In the genomic region with DNA sequence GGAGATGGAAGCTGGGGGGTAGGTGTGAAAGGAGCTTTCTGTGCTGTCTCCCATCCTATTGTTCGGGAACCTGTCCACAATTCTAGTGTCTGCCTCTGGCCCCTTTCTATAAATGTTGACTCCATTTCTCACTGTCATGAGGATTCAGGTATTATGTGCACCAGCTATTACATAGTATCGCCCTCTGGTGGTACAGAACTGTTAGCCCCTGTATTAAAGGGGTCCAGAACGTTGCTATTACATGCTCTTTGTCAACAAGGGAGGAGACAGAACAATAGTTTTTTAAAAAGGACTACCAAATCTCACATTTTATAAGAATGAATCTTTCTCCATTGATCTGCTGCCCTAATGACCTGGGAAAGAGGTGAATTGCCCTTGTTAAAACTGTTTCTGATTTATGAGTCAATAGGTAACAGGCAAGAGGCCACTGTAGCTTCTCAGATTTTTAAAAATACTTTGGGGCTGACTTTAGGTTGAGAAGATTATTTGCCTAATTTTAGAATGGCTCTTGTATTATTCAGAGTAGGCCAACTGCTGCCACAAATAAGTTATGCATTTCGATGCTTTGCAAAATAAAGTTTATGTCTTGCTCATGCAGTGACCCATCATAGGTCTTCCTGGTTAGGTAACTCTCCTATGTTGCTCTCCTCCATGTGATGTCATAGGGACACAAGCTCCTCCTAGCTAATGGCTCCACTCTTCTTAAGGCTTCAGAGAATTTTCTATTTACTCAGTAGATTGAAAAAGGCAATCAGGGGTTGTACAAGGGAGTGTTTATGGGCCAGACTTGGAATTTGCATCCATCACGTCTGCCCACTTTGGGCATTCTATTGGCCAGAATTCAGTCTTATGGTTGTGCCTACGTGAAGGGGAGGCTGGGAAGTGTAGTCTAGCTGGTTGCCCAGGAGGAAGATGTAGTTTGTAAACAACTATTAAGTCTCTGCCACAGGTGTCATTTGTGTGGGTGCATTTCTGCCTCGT, we compare ENCODE assay signal across 8 cellular contexts. TPM values are rescaled to one million over a fixed set of nuclear protein-coding genes. Genes with fewer than 3 reads are reported as not detected.
DNase-seq lines count a peak whose midpoint lies in the region; ATAC-seq, FAIRE-seq and TF ChIP-seq lines count a peak whose summit lies in the region.

No MANE protein-coding gene starts in this region.

- dilution Hi-C loops in endothelial cell of umbilical vein (cut with MboI; ENCODE audit: extremely low pct_ligation_motif_present, low sequenced_read_pairs): no loop called here

- no peaks in the 10 kb centered on the region for H3K36me3 ChIP-seq in KMS-11 (ENCODE audit: insufficient read depth)
- no peaks in the 10 kb centered on the region for H3K36me3 ChIP-seq in endothelial cell of umbilical vein (ENCODE audit: control insufficient read depth in 2 of 2, extremely low read depth in 1 of 2, insufficient read depth in 2 of 2, low read length in 2 of 2)

- peak; percentile 86 to 87 for ATAC-seq in activated T-cell treated with anti-CD3 and anti-CD28 coated beads, Interleukin-2, amount 50 U/mL, for 4 hours
- ATAC-seq in GM21576 (IDR thresholded peaks at IDR 0.05; ENCODE audit: unreplicated experiment): peak; percentile 87

- no peaks in the 10 kb centered on the region for H3K36me3 Mint-ChIP-seq in activated T-cell treated with anti-CD3 and anti-CD28 coated beads, Interleukin-2, amount 50 U/mL, for 4 hours (ENCODE audit: insufficient read depth)
- H3K36me3 Mint-ChIP-seq in nephron progenitor cell (ENCODE audit: low read depth): peaks cover 15% of the 10 kb centered on the region

- H4K20me1 ChIP-seq in KMS-11 (ENCODE audit: insufficient read depth) (no peaks in the 10 kb centered on the region), endothelial cell of umbilical vein (replicated peaks; ENCODE audit: control insufficient read depth, extremely low read depth, insufficient read depth, low read length) (no peaks in the 10 kb centered on the region)

- no peaks in the 10 kb centered on the region for H3K9me3 ChIP-seq in endothelial cell of umbilical vein (replicated peaks; ENCODE audit: control insufficient read depth, insufficient read depth, low read length)

- H3K4me3 Mint-ChIP-seq in activated T-cell treated with anti-CD3 and anti-CD28 coated beads, Interleukin-2, amount 50 U/mL, for 4 hours: no peak overlapping the region
- H3K4me3 Mint-ChIP-seq in nephron progenitor cell: no peak overlapping the region

- no peak for DNase-seq in activated T-cell treated with anti-CD3 and anti-CD28 coated beads, Interleukin-2, amount 50 U/mL, for 4 hours
- no peak for DNase-seq in activated T-cell treated with anti-CD3 and anti-CD28 coated beads, Interleukin-2, amount 50 U/mL, for 48 hours
- peak; percentile 21 to 45 for DNase-seq in SHP77 (lab: John Stamatoyannopoulos, UW)
- peak; percentile 57 for DNase-seq in endothelial cell of umbilical vein (ENCODE audit: low read depth, low spot score)
- no peak for DNase-seq in nephron progenitor cell
- no peak for DNase-seq in middle frontal gyrus (ENCODE audit: extremely low spot score, low spot score)

- TF ChIP-seq POLR2A in endothelial cell of umbilical vein (IDR thresholded peaks at IDR 0.05; ENCODE audit: low read depth, low read length): no peak

- H3K4me2 ChIP-seq in KMS-11: no peak overlapping the region
- H3K4me2 ChIP-seq in endothelial cell of umbilical vein (ENCODE audit: insufficient read depth, low read length): no peak overlapping the region

- no peak overlapping the region for H3K27ac Mint-ChIP-seq in nephron progenitor cell

- no peak overlapping the region for H3K4me3 ChIP-seq in KMS-11 (IDR thresholded peaks at IDR 0.05; ENCODE audit: insufficient read depth, low read depth, low read length)
- no peak overlapping the region for H3K4me3 ChIP-seq in endothelial cell of umbilical vein (replicated peaks in 1 of 3; ENCODE audit: insufficient read depth in 1 of 3, low read depth in 1 of 3, low read length in 3 of 3)

- H3K27me3 ChIP-seq in KMS-11 (ENCODE audit: insufficient read depth, low read depth) (no peaks in the 10 kb centered on the region), endothelial cell of umbilical vein (ENCODE audit: control insufficient read depth in 2 of 2, insufficient read depth in 2 of 2, low read length in 2 of 2) (peaks cover 4 to 20% of the 10 kb centered on the region in 2 experiments)

- H3K79me2 ChIP-seq in KMS-11 (ENCODE audit: insufficient read depth, low read depth) (no peaks in the 10 kb centered on the region), endothelial cell of umbilical vein (ENCODE audit: control insufficient read depth, insufficient read depth, low read length) (no peaks in the 10 kb centered on the region)

- H3K4me1 ChIP-seq in KMS-11 (ENCODE audit: low read depth, poor library complexity, severe bottlenecking) (no peaks in the 10 kb centered on the region), endothelial cell of umbilical vein (ENCODE audit: control insufficient read depth, extremely low read depth, insufficient read depth, low read length) (no peaks in the 10 kb centered on the region)

- H3K27ac ChIP-seq in KMS-11 (no peak overlapping the region), endothelial cell of umbilical vein (ENCODE audit: insufficient read depth, low read depth, low read length) (no peak overlapping the region)

- no peaks in the 10 kb centered on the region for H3K4me1 Mint-ChIP-seq in activated T-cell treated with anti-CD3 and anti-CD28 coated beads, Interleukin-2, amount 50 U/mL, for 4 hours (ENCODE audit: low read depth)
- peaks cover 18% of the 10 kb centered on the region for H3K4me1 Mint-ChIP-seq in nephron progenitor cell

- TF ChIP-seq CTCF in KMS-11 (conservative IDR thresholded peaks at IDR 0.05; ENCODE audit: low read depth, low read length) (peak; percentile 74), endothelial cell of umbilical vein (IDR thresholded peaks at IDR 0.05; ENCODE audit: extremely low read depth in 1 of 2, insufficient read depth in 1 of 2, low read depth in 1 of 2, low read length in 2 of 2) (peak; percentile 71 to 72), nephron progenitor cell (IDR thresholded peaks at IDR 0.05) (peak; percentile 51)

- no peak overlapping the region for H3K9ac ChIP-seq in KMS-11
- no peak overlapping the region for H3K9ac ChIP-seq in endothelial cell of umbilical vein (replicated peaks; ENCODE audit: extremely low read depth, insufficient read depth, low read length)

- FAIRE-seq in endothelial cell of umbilical vein (lab: Jason Lieb, UNC): peak; percentile 38

- intact Hi-C loops in endothelial cell of umbilical vein (cut with micrococcal nuclease): loop anchor here (2.0 kb wide), 1 partner anchor 50 kb away; no protein-coding TSS in a partner anchor

- H3K9me1 ChIP-seq in endothelial cell of umbilical vein (replicated peaks; ENCODE audit: control insufficient read depth, extremely low read depth, insufficient read depth, low read length): no peaks in the 10 kb centered on the region

- H2AFZ ChIP-seq in KMS-11 (ENCODE audit: low read depth) (no peak overlapping the region), endothelial cell of umbilical vein (ENCODE audit: low read depth, low read length) (no peak overlapping the region)

- POLR2A ChIA-PET in endothelial cell of umbilical vein (lab: Charles Lee): no interaction called here

- no TSS peak for BruUV-seq in endothelial cell of umbilical vein (replicated peaks; lab: Mats Ljungman, UMichigan)

- CTCF ChIA-PET in endothelial cell of umbilical vein (lab: Charles Lee): interaction anchor here (0.6 to 3.9 kb wide), 32 partner anchors 8 to 392 kb away, joined by 3 to 44 read pairs (median 4); a partner anchor contains a TSS

- peaks cover 15% of the 10 kb centered on the region for H3K9me3 Mint-ChIP-seq in activated T-cell treated with anti-CD3 and anti-CD28 coated beads, Interleukin-2, amount 50 U/mL, for 4 hours
- peaks cover 30% of the 10 kb centered on the region for H3K9me3 Mint-ChIP-seq in nephron progenitor cell

- peaks cover 18% of the 10 kb centered on the region for H3K27me3 Mint-ChIP-seq in activated T-cell treated with anti-CD3 and anti-CD28 coated beads, Interleukin-2, amount 50 U/mL, for 4 hours (ENCODE audit: low read depth)
- peaks cover 7% of the 10 kb centered on the region for H3K27me3 Mint-ChIP-seq in nephron progenitor cell (ENCODE audit: low read depth, poor library complexity)

TF ChIP-seq in endothelial cell of umbilical vein, 7 proteins besides CTCF, POLR2A, EP300 and RAD21 (continues in another document):
- no peak for TF ChIP-seq JUN (IDR thresholded peaks at IDR 0.05; ENCODE audit: borderline replicate concordance, insufficient read depth, insufficient read length, low read depth)

RNA-seq across cellular contexts. Expression of a gene that starts 20.8 kb away (rescaled TPM):
- not detected for total RNA-seq in activated T-cell treated with anti-CD3 and anti-CD28 coated beads, Interleukin-2, amount 50 U/mL, for 4 hours
- not detected in 2 replicates for total RNA-seq in endothelial cell of umbilical vein
- polyA plus RNA-seq in endothelial cell of umbilical vein: not detected in 2 replicates
- not detected in 2 replicates for polyA plus RNA-seq in endothelial cell of umbilical vein (2011; cell fraction: cytosol; rRNA removed)
- polyA plus RNA-seq in endothelial cell of umbilical vein (2011; cell fraction: nucleus; rRNA removed): not detected in 2 replicates
- not detected in 2 replicates for polyA plus RNA-seq in endothelial cell of umbilical vein (2012)
- polyA minus RNA-seq in endothelial cell of umbilical vein: not detected in 2 replicates
- not detected for polyA minus RNA-seq in endothelial cell of umbilical vein (2011; cell fraction: cytosol; rRNA and poly(A)+ RNA removed)
- polyA minus RNA-seq in endothelial cell of umbilical vein (2011; cell fraction: nucleus; rRNA and poly(A)+ RNA removed): not detected in 2 replicates

RNA-seq across cellular contexts. Expression of a gene that starts 25.8 kb away (rescaled TPM):
- not detected for total RNA-seq in activated T-cell treated with anti-CD3 and anti-CD28 coated beads, Interleukin-2, amount 50 U/mL, for 4 hours
- total RNA-seq in endothelial cell of umbilical vein: not detected in 2 replicates
- not detected in 2 replicates for polyA plus RNA-seq in endothelial cell of umbilical vein
- not detected in 2 replicates for polyA plus RNA-seq in endothelial cell of umbilical vein (2011; cell fraction: cytosol; rRNA removed)
- polyA plus RNA-seq in endothelial cell of umbilical vein (2011; cell fraction: nucleus; rRNA removed): not detected in 2 replicates
- polyA plus RNA-seq in endothelial cell of umbilical vein (2012): not detected in 2 replicates
- polyA minus RNA-seq in endothelial cell of umbilical vein: not detected in 2 replicates
- polyA minus RNA-seq in endothelial cell of umbilical vein (2011; cell fraction: cytosol; rRNA and poly(A)+ RNA removed): not detected
- polyA minus RNA-seq in endothelial cell of umbilical vein (2011; cell fraction: nucleus; rRNA and poly(A)+ RNA removed): not detected in 2 replicates

RNA-seq across cellular contexts. Expression of a gene that starts 27.4 kb away (rescaled TPM):
- total RNA-seq in activated T-cell treated with anti-CD3 and anti-CD28 coated beads, Interleukin-2, amount 50 U/mL, for 4 hours: 100 to 1,000 TPM; 204 to 234 (median 207) TPM
- 142 and 147 TPM in 2 replicates for total RNA-seq in endothelial cell of umbilical vein
- 74.1 and 89.3 TPM in 2 replicates for polyA plus RNA-seq in endothelial cell of umbilical vein
- polyA plus RNA-seq in endothelial cell of umbilical vein (2011; cell fraction: cytosol; rRNA removed): 91.8 and 107 TPM in 2 replicates
- polyA plus RNA-seq in endothelial cell of umbilical vein (2011; cell fraction: nucleus; rRNA removed): 336 and 348 TPM in 2 replicates
- 85.0 and 114 TPM in 2 replicates for polyA plus RNA-seq in endothelial cell of umbilical vein (2012)
- polyA minus RNA-seq in endothelial cell of umbilical vein: 107 and 109 TPM in 2 replicates
- 65.6 TPM for polyA minus RNA-seq in endothelial cell of umbilical vein (2011; cell fraction: cytosol; rRNA and poly(A)+ RNA removed)
- 158 and 178 TPM in 2 replicates for polyA minus RNA-seq in endothelial cell of umbilical vein (2011; cell fraction: nucleus; rRNA and poly(A)+ RNA removed)

Comparison
In these comparisons a context has a peak if more than half of its experiments do, and no peak if none do; other contexts are left out.
1. DNase-seq: peak in SHP77 (2 of 2) and endothelial cell of umbilical vein (single experiment); none in activated T-cell treated with anti-CD3 and anti-CD28 coated beads, Interleukin-2, amount 50 U/mL, for 4 hours (single experiment), activated T-cell treated with anti-CD3 and anti-CD28 coated beads, Interleukin-2, amount 50 U/mL, for 48 hours (0 of 2), nephron progenitor cell (single experiment) and middle frontal gyrus (single experiment).
2. Peak in every context shown above with its lines, with median percentiles within 50 percentile points of each other: CTCF ChIP-seq.